17 cellular contexts compared by ENCODE assay signal in the genomic region with DNA sequence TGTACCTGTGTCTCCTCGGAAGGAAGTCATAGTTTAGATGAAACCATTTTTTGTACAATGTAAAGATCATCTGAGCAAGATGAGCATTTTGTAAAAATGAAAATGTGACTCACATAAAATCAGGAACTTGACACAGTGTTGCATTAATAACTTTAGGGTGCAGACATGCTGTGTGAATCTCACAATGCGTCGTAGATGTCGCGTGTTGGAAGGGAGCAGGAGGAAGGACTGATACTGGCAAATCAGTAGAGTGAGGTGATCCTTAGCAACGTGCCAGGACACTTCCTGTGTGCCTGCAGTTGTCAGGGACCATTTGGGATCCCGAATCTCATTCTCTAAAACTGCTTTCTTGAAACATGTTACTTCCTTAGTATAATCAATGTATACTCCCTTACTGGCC.
A peak's percentile ranks its signal among the peaks of the same experiment; 100 is the strongest.
DNase-seq lines count a peak whose midpoint lies in the region; ATAC-seq, FAIRE-seq and TF ChIP-seq lines count a peak whose summit lies in the region.
"Had no signal": no experiment of that assay in that cellular context is flagged by ENCODE, and none has a peak within 500 bp of the region (broad histone marks: within the 10 kb centered on the region; RNA-seq: fewer than 3 reads in every experiment).

No MANE protein-coding gene starts in this region.

- WGBS in mammary epithelial cell (ENCODE audit: low coverage, missing lambda C conversion rate) = 97% methylated on average over 7 of the region's 7 CpGs

- H3K36me3 Mint-ChIP-seq in CD14-positive monocyte = no peaks in the 10 kb centered on the region
- H3K36me3 Mint-ChIP-seq in neural progenitor cell = peaks cover 37% of the 10 kb centered on the region
- no peaks in the 10 kb centered on the region for H3K36me3 Mint-ChIP-seq in activated naive CD4-positive, alpha-beta T cell treated with anti-CD3 and anti-CD28 coated beads, Interleukin-2, amount 50 U/mL, for 72 hours
- H3K36me3 Mint-ChIP-seq: CD4-positive, alpha-beta memory T cell had no signal

- H3K9me3 ChIP-seq in mammary epithelial cell (replicated peaks; ENCODE audit: insufficient read depth, low read length) (no peaks in the 10 kb centered on the region), neural progenitor cell (ENCODE audit: low read depth) (no peaks in the 10 kb centered on the region)

- H3K4me1 ChIP-seq in mammary epithelial cell (ENCODE audit: insufficient read depth, low read length) = peaks cover 8% of the 10 kb centered on the region
- H3K4me1 ChIP-seq in neural progenitor cell = peaks cover 22% of the 10 kb centered on the region

- H3K4me1 Mint-ChIP-seq in CD14-positive monocyte = peaks cover 40% of the 10 kb centered on the region
- H3K4me1 Mint-ChIP-seq in neural progenitor cell = peaks cover 21% of the 10 kb centered on the region

- BruUV-seq in mammary epithelial cell (replicated peaks; lab: Mats Ljungman, UMichigan) = TSS peak; percentile 40

- peaks cover 13% of the 10 kb centered on the region for H3F3A ChIP-seq in neural progenitor cell (ENCODE audit: low read depth)

- TF ChIP-seq CTCF in CD14-positive monocyte (IDR thresholded peaks at IDR 0.05) (no peak), mammary epithelial cell (conservative IDR thresholded peaks at IDR 0.05 in 1 of 2, IDR thresholded peaks at IDR 0.05 in 1 of 2; ENCODE audit: extremely low read depth in 1 of 2, insufficient read depth in 1 of 2, low read depth in 1 of 2, low read length in 2 of 2) (no peak), neural progenitor cell (IDR thresholded peaks at IDR 0.05) (no peak)

- no peak overlapping the region for H3K9ac ChIP-seq in mammary epithelial cell (ENCODE audit: insufficient read depth, low read length)
- H3K9ac ChIP-seq in neural progenitor cell = no peak overlapping the region

- H3K9me3 Mint-ChIP-seq in CD14-positive monocyte = peaks cover 0 to 2% (median 0%) of the 10 kb centered on the region in 7 donors
- H3K9me3 Mint-ChIP-seq in neural progenitor cell = peaks cover 3% of the 10 kb centered on the region
- H3K9me3 Mint-ChIP-seq in activated naive CD4-positive, alpha-beta T cell treated with anti-CD3 and anti-CD28 coated beads, Interleukin-2, amount 50 U/mL, for 72 hours = no peaks in the 10 kb centered on the region
- H3K9me3 Mint-ChIP-seq: GM23338 had no signal

- dilution Hi-C loops in mammary epithelial cell (cut with HindIII; ENCODE audit: low sequenced_read_pairs) = no loop called here

- H3K4me3 Mint-ChIP-seq in CD14-positive monocyte = peak overlapping the region in 1 of 2 donors; percentile 10
- no peak overlapping the region for H3K4me3 Mint-ChIP-seq in neural progenitor cell
- H3K4me3 Mint-ChIP-seq: CD4-positive, alpha-beta memory T cell; GM23338 had no signal

- H3K4me3 ChIP-seq in mammary epithelial cell (replicated peaks in 1 of 3; ENCODE audit: insufficient read depth in 1 of 3, low read depth in 2 of 3, low read length in 3 of 3) (no peak overlapping the region), neural progenitor cell (no peak overlapping the region)
- H3K4me3 ChIP-seq: GM23338 had no signal

- CTCF ChIA-PET in mammary epithelial cell (lab: Charles Lee; ENCODE audit: low non-redundant PET) = no interaction called here

- H3K27me3 Mint-ChIP-seq in CD14-positive monocyte (ENCODE audit: low read depth in 3 of 3) (peaks cover 1 to 5% (median 3%) of the 10 kb centered on the region in 3 donors), neural progenitor cell (ENCODE audit: insufficient read depth, low read depth) (no peaks in the 10 kb centered on the region)

- H3K27me3 ChIP-seq in mammary epithelial cell (ENCODE audit: insufficient read depth, low read length) = no peaks in the 10 kb centered on the region
- no peaks in the 10 kb centered on the region for H3K27me3 ChIP-seq in neural progenitor cell

- H3K4me2 ChIP-seq in mammary epithelial cell (ENCODE audit: insufficient read depth, low read depth, low read length) = no peak overlapping the region
- H3K4me2 ChIP-seq in neural progenitor cell = no peak overlapping the region
- H3K4me2 ChIP-seq: GM23338 had no signal

- peak; percentile 69 for DNase-seq in CD14-positive monocyte (ENCODE audit: low spot score)
- no peak for DNase-seq in HTR-8/SVneo (ENCODE audit: insufficient read length, low spot score)
- no peak for DNase-seq in mammary epithelial cell
- DNase-seq in neural progenitor cell (ENCODE audit: low spot score) = no peak
- DNase-seq in GDM1 (lab: John Stamatoyannopoulos, UW) = no peak
- DNase-seq in activated naive CD4-positive, alpha-beta T cell treated with anti-CD3 and anti-CD28 coated beads, Interleukin-2, amount 50 U/mL, for 72 hours (ENCODE audit: low spot score in 2 of 2) = no peak
- DNase-seq in SHP77 (lab: John Stamatoyannopoulos, UW) = no peak
- DNase-seq: AML-193; CD4-positive, alpha-beta memory T cell; DND-41; GF-D8; NCI-H1105 treated with DMSO at 0.1 percent for 48 hours; NCI-H187 treated with DMSO at 0.1 percent for 48 hours; NCI-H446 treated with DMSO at 0.1 percent for 48 hours; NCI-H748 treated with DMSO at 0.1 percent for 48 hours had no signal

- intact Hi-C loops in CD14-positive monocyte (cut with micrococcal nuclease) = loop anchor here in 1 of 2 donors (5.0 kb wide), 1 partner anchor 63 kb away; no protein-coding TSS in a partner anchor
- intact Hi-C loops in mammary epithelial cell (cut with micrococcal nuclease) = loop anchor here (10.0 kb wide), 1 partner anchor 170 kb away; no protein-coding TSS in a partner anchor

- peak; percentile 20 for FAIRE-seq in HTR-8/SVneo (lab: Jason Lieb, UNC)
- FAIRE-seq: RCC 7860 had no signal

- no peak for ATAC-seq in activated naive CD4-positive, alpha-beta T cell treated with anti-CD3 and anti-CD28 coated beads, Interleukin-2, amount 50 U/mL, for 72 hours

- in situ Hi-C loops in mammary epithelial cell (cut with MboI; ENCODE audit: low sequenced_read_pairs in 2 of 2) = no loop called here

- peaks cover 12% of the 10 kb centered on the region for H3K36me3 ChIP-seq in mammary epithelial cell (ENCODE audit: insufficient read depth, low read length)
- no peaks in the 10 kb centered on the region for H3K36me3 ChIP-seq in neural progenitor cell

- H3K27ac Mint-ChIP-seq in CD14-positive monocyte (peak overlapping the region; percentile 74 to 83 (median 78)), neural progenitor cell (no peak overlapping the region)
- H3K27ac Mint-ChIP-seq in activated naive CD4-positive, alpha-beta T cell treated with anti-CD3 and anti-CD28 coated beads, Interleukin-2, amount 50 U/mL, for 72 hours = peak overlapping the region in 1 of 2 donors; percentile 66
- H3K27ac Mint-ChIP-seq: CD4-positive, alpha-beta memory T cell; GM23338 had no signal

- H2AFZ ChIP-seq in mammary epithelial cell (ENCODE audit: low read depth, low read length) (no peak overlapping the region), neural progenitor cell (replicated peaks) (no peak overlapping the region)
- H2AFZ ChIP-seq: GM23338 had no signal

- H3K79me2 ChIP-seq in mammary epithelial cell (ENCODE audit: insufficient read depth, low read length) (peaks cover 16% of the 10 kb centered on the region), neural progenitor cell (ENCODE audit: low read depth) (peaks cover 17% of the 10 kb centered on the region)

- H4K20me1 ChIP-seq in mammary epithelial cell (ENCODE audit: insufficient read depth, low read length) (no peaks in the 10 kb centered on the region), neural progenitor cell (ENCODE audit: low read depth) (peaks cover 23% of the 10 kb centered on the region)

- no peak overlapping the region for H3K27ac ChIP-seq in mammary epithelial cell (ENCODE audit: insufficient read depth, low read depth, low read length)
- peak overlapping the region; percentile 58 for H3K27ac ChIP-seq in neural progenitor cell
